ENCODE assay signal across 33 cellular contexts in the genomic region with DNA sequence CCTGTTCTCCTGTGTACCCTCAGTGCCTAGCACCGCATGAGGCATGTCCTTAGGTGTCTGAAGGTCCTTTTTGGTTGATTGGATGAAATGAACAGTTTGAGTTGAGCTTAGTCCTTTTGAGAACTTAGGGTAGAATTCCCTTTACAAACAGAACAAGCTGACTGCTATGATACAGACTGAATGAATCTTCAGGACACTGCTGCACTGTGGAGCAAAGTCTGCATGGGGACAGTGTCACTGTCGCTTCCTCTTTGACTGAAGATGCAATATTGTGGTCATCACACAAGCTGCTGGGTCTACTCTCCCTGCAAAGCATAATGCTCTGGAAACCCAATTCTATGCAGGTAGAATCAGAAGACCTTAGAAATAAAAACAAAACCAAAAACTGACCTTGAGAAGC. TPM values are rescaled to one million over a fixed set of nuclear protein-coding genes. Genes with fewer than 3 reads are reported as not detected.
DNase-seq lines count a peak whose midpoint lies in the region; ATAC-seq, FAIRE-seq and TF ChIP-seq lines count a peak whose summit lies in the region.
"Had no signal": no experiment of that assay in that cellular context is flagged by ENCODE, and none has a peak within 500 bp of the region (broad histone marks: within the 10 kb centered on the region; RNA-seq: fewer than 3 reads in every experiment).

No MANE protein-coding gene starts in this region.

- CTCF ChIA-PET in OCI-LY7 (lab: Charles Lee; ENCODE audit: unreplicated experiment) (no interaction called here), HepG2 (lab: Yijun Ruan, JAX; ENCODE audit: low intra/inter-chr PET ratio, low total read pairs) (no interaction called here)

- TF ChIP-seq POLR2A in HepG2 (IDR thresholded peaks at IDR 0.05; ENCODE audit: insufficient read depth in 1 of 2, low read depth in 2 of 2, low read length in 2 of 2): no peak
- no peak for TF ChIP-seq POLR2A in spleen (IDR thresholded peaks at IDR 0.05)

- H3K9me3 Mint-ChIP-seq in activated T-cell treated with anti-CD3 and anti-CD28 coated beads, Interleukin-2, amount 50 U/mL, for 4 hours: no peaks in the 10 kb centered on the region
- H3K9me3 Mint-ChIP-seq: activated naive CD8-positive, alpha-beta T cell treated with anti-CD3 and anti-CD28 coated beads, Interleukin-2, amount 50 U/mL, for 24 hours; CD4-positive, alpha-beta memory T cell; stimulated activated naive B cell treated with anti-CD40 and anti-IgM and Interleukin-4, amounts not matched to agents 10 μg/mL and 1 μg/mL and 100 μg/mL, for 72 hours; T-helper 2 cell treated with Interferon-gamma antibody and Interleukin-4, amounts not matched to agents 5 μg/mL and 100 μg/mL, for 36 hours had no signal

- H3K79me2 ChIP-seq in OCI-LY7 (ENCODE audit: insufficient read depth, low read depth, low read length) (no peaks in the 10 kb centered on the region), HepG2 (ENCODE audit: insufficient read depth, low read length) (no peaks in the 10 kb centered on the region)

- no peaks in the 10 kb centered on the region for H3K36me3 ChIP-seq in OCI-LY7 (ENCODE audit: insufficient read depth, low read length)
- H3K36me3 ChIP-seq in HepG2 (replicated peaks in 1 of 2; ENCODE audit: control insufficient read depth in 1 of 2, insufficient read depth in 2 of 2, low read length in 2 of 2): no peaks in the 10 kb centered on the region
- no peaks in the 10 kb centered on the region for H3K36me3 ChIP-seq in spleen
- H3K36me3 ChIP-seq: esophagus squamous epithelium, prostate gland, sigmoid colon had no signal

- peaks cover 5% of the 10 kb centered on the region for H3K4me1 Mint-ChIP-seq in activated T-cell treated with anti-CD3 and anti-CD28 coated beads, Interleukin-2, amount 50 U/mL, for 4 hours (ENCODE audit: low read depth)
- H3K4me1 Mint-ChIP-seq: CD4-positive, alpha-beta memory T cell had no signal

- H3K27ac ChIP-seq in OCI-LY7 (ENCODE audit: low read depth, low read length, poor library complexity, severe bottlenecking) (no peak overlapping the region), HepG2 (ENCODE audit: extremely low read length, insufficient read depth, low read length) (no peak overlapping the region), spleen (no peak overlapping the region)
- H3K27ac ChIP-seq: 22Rv1, esophagus squamous epithelium, prostate gland, sigmoid colon, VCaP had no signal

- no peak overlapping the region for H3K4me3 Mint-ChIP-seq in activated T-cell treated with anti-CD3 and anti-CD28 coated beads, Interleukin-2, amount 50 U/mL, for 4 hours
- H3K4me3 Mint-ChIP-seq: activated naive CD8-positive, alpha-beta T cell treated with anti-CD3 and anti-CD28 coated beads, Interleukin-2, amount 50 U/mL, for 24 hours; CD4-positive, alpha-beta memory T cell; stimulated activated naive B cell treated with anti-CD40 and anti-IgM and Interleukin-4, amounts not matched to agents 10 μg/mL and 1 μg/mL and 100 μg/mL, for 72 hours; T-helper 2 cell treated with Interferon-gamma antibody and Interleukin-4, amounts not matched to agents 5 μg/mL and 100 μg/mL, for 36 hours had no signal

- TF ChIP-seq CTCF in OCI-LY7 (conservative IDR thresholded peaks at IDR 0.05; ENCODE audit: low read length) (no peak), HepG2 (CRISPR knock-in tag; IDR thresholded peaks at IDR 0.05) (no peak), spleen (IDR thresholded peaks at IDR 0.05 in 8 of 11, conservative IDR thresholded peaks at IDR 0.05 in 3 of 11) (no peak)

- in situ Hi-C loops in HepG2 (cut with HindIII; ENCODE audit: extremely low pct_ligation_motif_present, low pct_unique_long_range_greater_than_20kb): no loop called here

- no peaks in the 10 kb centered on the region for H3K9me2 ChIP-seq in OCI-LY7 (ENCODE audit: insufficient read depth, low read length)

- peaks cover 37% of the 10 kb centered on the region for H3K4me1 ChIP-seq in OCI-LY7 (ENCODE audit: insufficient read depth, low read length, poor library complexity, severe bottlenecking)
- peaks cover 54% of the 10 kb centered on the region for H3K4me1 ChIP-seq in HepG2 (ENCODE audit: insufficient read depth, low read length)
- H3K4me1 ChIP-seq in spleen: peaks cover 0 to 49% (median 6%) of the 10 kb centered on the region in 6 donors
- H3K4me1 ChIP-seq: prostate gland had no signal

- peak; percentile 19 for DNase-seq in SKM-1 treated with dmso at 0.1 percent for 144 hours (lab: John Stamatoyannopoulos, UW; ENCODE audit: unreplicated experiment)
- no peak for DNase-seq in SKM-1 (lab: John Stamatoyannopoulos, UW; ENCODE audit: unreplicated experiment)
- DNase-seq in OCI-LY7 (ENCODE audit: low spot score): no peak
- DNase-seq in HepG2 (ENCODE audit: low spot score): no peak
- no peak for DNase-seq in spleen
- DNase-seq in activated T-cell treated with anti-CD3 and anti-CD28 coated beads, Interleukin-2, amount 50 U/mL, for 4 hours: no peak
- DNase-seq: activated CD4-positive, alpha-beta T cell treated with anti-CD3 and anti-CD28 coated beads for 4 hours; activated CD8-positive, alpha-beta memory T cell treated with anti-CD3 and anti-CD28 coated beads for 24 hours; activated gamma-delta T cell; activated naive CD8-positive, alpha-beta T cell treated with anti-CD3 and anti-CD28 coated beads, Interleukin-2, amount 50 U/mL, for 24 hours; CD4-positive, alpha-beta memory T cell; central memory CD4-positive, alpha-beta T cell; DMS 273 treated with DMSO at 0.1 percent for 48 hours; esophagus squamous epithelium; left cardiac atrium; NCI-H1417 treated with DMSO at 0.1 percent for 48 hours; NCI-H2081 treated with DMSO at 0.1 percent for 48 hours; NCI-H774; PC-3; sigmoid colon; stimulated activated CD4-positive, alpha-beta T cell treated with anti-CD3 and anti-CD28 coated beads, Interleukin-4, amount 100 ng/mL, for 4 hours; stimulated activated naive B cell treated with anti-CD40 and anti-IgM and Interleukin-4, amounts not matched to agents 10 μg/mL and 1 μg/mL and 100 μg/mL, for 72 hours had no signal

- H2AFZ ChIP-seq in OCI-LY7 (ENCODE audit: low read length) (peak overlapping the region; percentile 50), HepG2 (ENCODE audit: low read length) (no peak overlapping the region)

- no peak overlapping the region for H3K9ac ChIP-seq in HepG2 (ENCODE audit: insufficient read depth, low read depth, low read length)

- no peak for TF ChIP-seq RAD21 in HepG2 (CRISPR knock-in tag; IDR thresholded peaks at IDR 0.05)

- H3K9me3 ChIP-seq in OCI-LY7 (ENCODE audit: low read length) (no peaks in the 10 kb centered on the region), HepG2 (ENCODE audit: low read length) (no peaks in the 10 kb centered on the region), spleen (no peaks in the 10 kb centered on the region)
- H3K9me3 ChIP-seq: esophagus squamous epithelium, prostate gland, sigmoid colon had no signal

- H4K20me1 ChIP-seq in OCI-LY7 (ENCODE audit: insufficient read depth, low read length) (no peaks in the 10 kb centered on the region), HepG2 (ENCODE audit: insufficient read depth, low read length) (no peaks in the 10 kb centered on the region)

- peak; percentile 74 for ATAC-seq in HepG2
- ATAC-seq in GM18511 (IDR thresholded peaks at IDR 0.05; ENCODE audit: unreplicated experiment): no peak
- no peak for ATAC-seq in HG02870 (IDR thresholded peaks at IDR 0.05; ENCODE audit: unreplicated experiment)
- no peak for ATAC-seq in activated T-cell treated with anti-CD3 and anti-CD28 coated beads, Interleukin-2, amount 50 U/mL, for 4 hours
- ATAC-seq: activated naive CD8-positive, alpha-beta T cell treated with anti-CD3 and anti-CD28 coated beads, Interleukin-2, amount 50 U/mL, for 24 hours; left cardiac atrium; PC-3; Right ventricle myocardium inferior; SK-N-SH treated with all-trans-retinoic acid at 6 μM for 48 hours; stimulated activated naive B cell treated with anti-CD40 and anti-IgM and Interleukin-4, amounts not matched to agents 10 μg/mL and 1 μg/mL and 100 μg/mL, for 72 hours had no signal

- peak overlapping the region; percentile 10; the same call in 1 of the 2 replicates for H3K4me2 ChIP-seq in OCI-LY7 (ENCODE audit: low read length)
- peak overlapping the region; percentile 28 for H3K4me2 ChIP-seq in HepG2 (ENCODE audit: low read depth, low read length)

- BruUV-seq in OCI-LY7 (replicated peaks; lab: Mats Ljungman, UMichigan): no TSS peak
- BruUV-seq in HepG2 (replicated peaks; lab: Mats Ljungman, UMichigan): no TSS peak

- H3K36me3 Mint-ChIP-seq in activated T-cell treated with anti-CD3 and anti-CD28 coated beads, Interleukin-2, amount 50 U/mL, for 4 hours (ENCODE audit: insufficient read depth): no peaks in the 10 kb centered on the region
- H3K36me3 Mint-ChIP-seq: CD4-positive, alpha-beta memory T cell; stimulated activated naive B cell treated with anti-CD40 and anti-IgM and Interleukin-4, amounts not matched to agents 10 μg/mL and 1 μg/mL and 100 μg/mL, for 72 hours had no signal

- FAIRE-seq in HepG2 (lab: Jason Lieb, UNC): peak; percentile 46
- FAIRE-seq: endometrium, frontal cortex, urothelium cell line had no signal

- TF ChIP-seq EP300 in HepG2 (IDR thresholded peaks at IDR 0.05; ENCODE audit: low read depth in 2 of 2, low read length in 2 of 2): no peak
- no peak for TF ChIP-seq EP300 in HepG2 (CRISPR knock-in tag; IDR thresholded peaks at IDR 0.05; ENCODE audit: borderline replicate concordance)

- H3K27me3 ChIP-seq in HepG2 (ENCODE audit: control insufficient read depth in 1 of 2, insufficient read depth in 2 of 2, low read length in 2 of 2) (no peaks in the 10 kb centered on the region; a peak in 1 of 5 replicates), spleen (replicated peaks in 1 of 7) (peaks cover 0 to 12% (median 0%) of the 10 kb centered on the region in 7 donors)
- H3K27me3 ChIP-seq: esophagus squamous epithelium, sigmoid colon had no signal

- no peak overlapping the region for H3K4me3 ChIP-seq in OCI-LY7 (ENCODE audit: low read depth, low read length, poor library complexity, severe bottlenecking)
- no peak overlapping the region for H3K4me3 ChIP-seq in HepG2 (replicated peaks in 1 of 3; ENCODE audit: insufficient read depth in 1 of 3, low read depth in 2 of 3, low read length in 3 of 3)
- H3K4me3 ChIP-seq in spleen: no peak overlapping the region
- H3K4me3 ChIP-seq: esophagus squamous epithelium, prostate gland, sigmoid colon had no signal

- intact Hi-C loops in OCI-LY7 (cut with micrococcal nuclease; ENCODE audit: unreplicated experiment) (no loop called here), HepG2 (cut with micrococcal nuclease; ENCODE audit: unreplicated experiment) (loop anchor here (2.0 kb wide), 1 partner anchor 16 kb away; no protein-coding TSS in a partner anchor), spleen (cut with DNase I; ENCODE audit: low total_unique reads) (no loop called here)

- POLR2A ChIA-PET in OCI-LY7 (lab: Charles Lee) (interaction anchor here (0.6 to 1.4 kb wide), 13 partner anchors 9 to 265 kb away, joined by 3 to 7 read pairs (median 3); no protein-coding TSS in a partner anchor), HepG2 (lab: Yijun Ruan, JAX) (no interaction called here)

- peaks cover 8% of the 10 kb centered on the region for H3K27me3 Mint-ChIP-seq in activated T-cell treated with anti-CD3 and anti-CD28 coated beads, Interleukin-2, amount 50 U/mL, for 4 hours (ENCODE audit: low read depth)

- WGBS in HepG2 (ENCODE audit: low lambda C conversion rate): 0% methylated on average over 2 of the region's 2 CpGs
- WGBS in spleen, 5 donors: 62 to 90% (median 74%) methylated on average over 2 of the region's 2 CpGs

RNA-seq across cellular contexts. Expression of a gene that starts 8.6 kb away (rescaled TPM):
- 2.0 and 5.2 TPM in 2 replicates for total RNA-seq in OCI-LY7 (2014; rRNA removed; shearing (Covaris generic))
- total RNA-seq in OCI-LY7 (2022): 0.74 and 0.85 TPM in 2 replicates
- total RNA-seq in HepG2 (2016; rRNA removed; fragmentation: Illumina TruSeq; extraction: Trizol): 4.8 and 11.2 TPM in 2 replicates
- 1.9 and 6.6 TPM in 2 replicates for total RNA-seq in HepG2 (2016; cell fraction: cytosol; rRNA removed; fragmentation: Illumina TruSeq; extraction: Trizol; ENCODE audit: low read depth)
- total RNA-seq in HepG2 (2016; cell fraction: insoluble cytoplasmic fraction; rRNA removed; fragmentation: Illumina TruSeq; extraction: Trizol): 5.2 and 16.9 TPM in 2 replicates
- 4.7 and 7.7 TPM in 2 replicates for total RNA-seq in HepG2 (2016; cell fraction: membrane; rRNA removed; fragmentation: Illumina TruSeq; extraction: Trizol)
- 9.1 and 18.5 TPM in 2 replicates for total RNA-seq in HepG2 (2016; cell fraction: nucleus; rRNA removed; fragmentation: Illumina TruSeq; extraction: Trizol)
- 0.37 and 0.45 TPM in 2 replicates for polyA plus RNA-seq in HepG2 (2011; rRNA removed)
- 0.39 and 0.50 TPM in 2 replicates for polyA plus RNA-seq in HepG2 (2011; cell fraction: cytosol; rRNA removed)
- 0.51 and 0.62 TPM in 2 replicates for polyA plus RNA-seq in HepG2 (2011; cell fraction: nucleus; rRNA removed)
- 0.13 and 0.16 TPM in 2 replicates for polyA plus RNA-seq in HepG2 (2012)
- polyA plus RNA-seq in HepG2 (2016; cell fraction: cytosol; fragmentation: Illumina TruSeq; extraction: Trizol; ENCODE audit: low read depth): 1.0 and 2.5 TPM in 2 replicates
- 4.9 and 5.1 TPM in 2 replicates for polyA plus RNA-seq in HepG2 (2016; cell fraction: insoluble cytoplasmic fraction; fragmentation: Illumina TruSeq; extraction: Trizol; ENCODE audit: low read depth)
- 2.7 and 3.5 TPM in 2 replicates for polyA plus RNA-seq in HepG2 (2016; cell fraction: membrane; fragmentation: Illumina TruSeq; extraction: Trizol; ENCODE audit: low read depth)
- 18.1 and 26.1 TPM in 2 replicates for polyA plus RNA-seq in HepG2 (2016; cell fraction: nucleus; fragmentation: Illumina TruSeq; extraction: Trizol; ENCODE audit: insufficient read depth, low read depth)
- 0.10 and 5.1 TPM in 2 replicates for polyA minus RNA-seq in HepG2 (2011; rRNA and poly(A)+ RNA removed; ENCODE audit: low replicate concordance)
- polyA minus RNA-seq in HepG2 (2011; cell fraction: cytosol; rRNA and poly(A)+ RNA removed): not detected in 2 replicates
- polyA minus RNA-seq in HepG2 (2011; cell fraction: nucleus; rRNA and poly(A)+ RNA removed): 0.13 TPM in 1 of 2 replicates, not detected in the other
- total RNA-seq in spleen: 10 to 100 TPM; 19.1 to 95.0 (median 40.7) TPM
- 10 to 100 TPM in 2 of 3 donors, 1 to 10 TPM in 1; 9.6 to 18.3 (median 16.8) TPM for polyA plus RNA-seq in spleen
- 1 to 10 TPM in 1 of 3 donors, under 1 TPM in 2; 0.82 to 1.1 (median 0.84) TPM for total RNA-seq in activated T-cell treated with anti-CD3 and anti-CD28 coated beads, Interleukin-2, amount 50 U/mL, for 4 hours
- polyA plus RNA-seq: CD4-positive, alpha-beta memory T cell had no signal

RNA-seq across cellular contexts. Expression of a gene that starts 28.0 kb away (rescaled TPM):
- total RNA-seq in OCI-LY7 (2014; rRNA removed; shearing (Covaris generic)): 21.1 and 29.1 TPM in 2 replicates
- 34.8 and 41.6 TPM in 2 replicates for total RNA-seq in OCI-LY7 (2022)
- total RNA-seq in HepG2 (2016; rRNA removed; fragmentation: Illumina TruSeq; extraction: Trizol): 13.0 and 15.9 TPM in 2 replicates
- total RNA-seq in HepG2 (2016; cell fraction: cytosol; rRNA removed; fragmentation: Illumina TruSeq; extraction: Trizol; ENCODE audit: low read depth): 4.7 and 5.8 TPM in 2 replicates
- total RNA-seq in HepG2 (2016; cell fraction: insoluble cytoplasmic fraction; rRNA removed; fragmentation: Illumina TruSeq; extraction: Trizol): 10.6 and 15.6 TPM in 2 replicates
- total RNA-seq in HepG2 (2016; cell fraction: membrane; rRNA removed; fragmentation: Illumina TruSeq; extraction: Trizol): 10.3 and 11.5 TPM in 2 replicates
- total RNA-seq in HepG2 (2016; cell fraction: nucleus; rRNA removed; fragmentation: Illumina TruSeq; extraction: Trizol): 16.8 and 19.6 TPM in 2 replicates
- 18.8 and 19.3 TPM in 2 replicates for polyA plus RNA-seq in HepG2 (2011; rRNA removed)
- polyA plus RNA-seq in HepG2 (2011; cell fraction: cytosol; rRNA removed): 15.0 and 15.2 TPM in 2 replicates
- 53.3 and 57.3 TPM in 2 replicates for polyA plus RNA-seq in HepG2 (2011; cell fraction: nucleus; rRNA removed)
- polyA plus RNA-seq in HepG2 (2012): 10.4 and 10.5 TPM in 2 replicates
- polyA plus RNA-seq in HepG2 (2016; cell fraction: cytosol; fragmentation: Illumina TruSeq; extraction: Trizol; ENCODE audit: low read depth): 4.0 TPM in 2 replicates
- 9.8 and 10.5 TPM in 2 replicates for polyA plus RNA-seq in HepG2 (2016; cell fraction: insoluble cytoplasmic fraction; fragmentation: Illumina TruSeq; extraction: Trizol; ENCODE audit: low read depth)
- polyA plus RNA-seq in HepG2 (2016; cell fraction: membrane; fragmentation: Illumina TruSeq; extraction: Trizol; ENCODE audit: low read depth): 5.7 and 6.7 TPM in 2 replicates
- polyA plus RNA-seq in HepG2 (2016; cell fraction: nucleus; fragmentation: Illumina TruSeq; extraction: Trizol; ENCODE audit: insufficient read depth, low read depth): 46.0 and 46.5 TPM in 2 replicates
- 17.4 and 41.1 TPM in 2 replicates for polyA minus RNA-seq in HepG2 (2011; rRNA and poly(A)+ RNA removed; ENCODE audit: low replicate concordance)
- polyA minus RNA-seq in HepG2 (2011; cell fraction: cytosol; rRNA and poly(A)+ RNA removed): 7.7 and 8.2 TPM in 2 replicates
- 17.5 and 19.6 TPM in 2 replicates for polyA minus RNA-seq in HepG2 (2011; cell fraction: nucleus; rRNA and poly(A)+ RNA removed)
- total RNA-seq in spleen: 10 to 100 TPM; 32.7 to 55.2 (median 45.8) TPM
- 10 to 100 TPM; 10.4 to 18.0 (median 17.1) TPM for polyA plus RNA-seq in spleen
- total RNA-seq in activated T-cell treated with anti-CD3 and anti-CD28 coated beads, Interleukin-2, amount 50 U/mL, for 4 hours: 10 to 100 TPM; 14.5 to 20.7 (median 16.6) TPM
